Comparison of ENCODE assay signal across 19 cellular contexts in genomic region chr5:136522217-136522956, GRCh38.
A peak's percentile ranks its signal among the peaks of the same experiment; 100 is the strongest.
DNase-seq lines count a peak whose midpoint lies in the region; ATAC-seq and TF ChIP-seq lines count a peak whose summit lies in the region.
"Had no signal": no experiment of that assay in that cellular context is flagged by ENCODE, and none has a peak within 500 bp of the region (broad histone marks: within the 10 kb centered on the region; RNA-seq: fewer than 3 reads in every experiment).

No MANE protein-coding gene starts in this region.

- H3K36me3 Mint-ChIP-seq in neural progenitor cell, result no peaks in the 10 kb centered on the region
- H3K36me3 Mint-ChIP-seq: CD4-positive, CD25-positive, alpha-beta regulatory T cell had no signal

- TF ChIP-seq CTCF in WERI-Rb-1 (IDR thresholded peaks at IDR 0.05; ENCODE audit: low read depth, low read length), result no peak
- TF ChIP-seq CTCF in fibroblast of the aortic adventitia (IDR thresholded peaks at IDR 0.05; ENCODE audit: insufficient read depth, low read length), result no peak
- TF ChIP-seq CTCF in neural progenitor cell (IDR thresholded peaks at IDR 0.05), result no peak

- H3K4me2 ChIP-seq in neural progenitor cell, result no peak overlapping the region

- no peak overlapping the region for H3K4me3 ChIP-seq in WERI-Rb-1 (ENCODE audit: low read depth, low read length)
- H3K4me3 ChIP-seq in fibroblast of the aortic adventitia (ENCODE audit: low read depth, low read length), result no peak overlapping the region
- no peak overlapping the region for H3K4me3 ChIP-seq in neural progenitor cell
- H3K4me3 ChIP-seq: GM12878, GM23248, HAP-1 had no signal

- intact Hi-C loops in left ventricle myocardium superior (cut with micrococcal nuclease) (no loop called here), cardiac septum (cut with DNase I) (no loop called here)

- no peaks in the 10 kb centered on the region for H3F3A ChIP-seq in neural progenitor cell (ENCODE audit: low read depth)

- no peak overlapping the region for H3K9ac ChIP-seq in neural progenitor cell
- H3K9ac ChIP-seq: GM23248 had no signal

- ATAC-seq in left ventricle myocardium superior (peak; percentile 44), GM19397 (IDR thresholded peaks at IDR 0.05; ENCODE audit: unreplicated experiment) (no peak), HG02884 (IDR thresholded peaks at IDR 0.05; ENCODE audit: unreplicated experiment) (no peak)
- ATAC-seq: GM12878 had no signal

- H2AFZ ChIP-seq in neural progenitor cell (replicated peaks), result no peak overlapping the region
- H2AFZ ChIP-seq: GM23248 had no signal

- H3K9me3 Mint-ChIP-seq in neural progenitor cell, result no peaks in the 10 kb centered on the region

- no peaks in the 10 kb centered on the region for H3K36me3 ChIP-seq in WERI-Rb-1
- H3K36me3 ChIP-seq in neural progenitor cell, result no peaks in the 10 kb centered on the region
- H3K36me3 ChIP-seq: HAP-1 had no signal

- H3K27me3 Mint-ChIP-seq in neural progenitor cell (ENCODE audit: insufficient read depth, low read depth), result no peaks in the 10 kb centered on the region

- no peaks in the 10 kb centered on the region for H4K20me1 ChIP-seq in neural progenitor cell (ENCODE audit: low read depth)

- no peaks in the 10 kb centered on the region for H3K27me3 ChIP-seq in WERI-Rb-1 (ENCODE audit: insufficient read depth, low read depth, severe bottlenecking)
- no peaks in the 10 kb centered on the region for H3K27me3 ChIP-seq in neural progenitor cell

- no peak overlapping the region for H3K4me3 Mint-ChIP-seq in neural progenitor cell
- H3K4me3 Mint-ChIP-seq: CD4-positive, CD25-positive, alpha-beta regulatory T cell had no signal

- DNase-seq in left ventricle myocardium superior, result no peak
- no peak for DNase-seq in cardiac septum (ENCODE audit: low spot score)
- DNase-seq in WERI-Rb-1, result peak; percentile 35
- DNase-seq in fibroblast of the aortic adventitia (ENCODE audit: low read depth), result peak; percentile 5
- no peak for DNase-seq in neural progenitor cell (ENCODE audit: low spot score)
- DNase-seq: CD4-positive, CD25-positive, alpha-beta regulatory T cell; COR-L47; DMS79; GM23248; NCI-H1092; NCI-H1436; NCI-H187 treated with DMSO at 0.1 percent for 48 hours; NCI-H2107; NCI-H774; OCI-M1 had no signal

- no peak overlapping the region for H3K27ac Mint-ChIP-seq in neural progenitor cell
- H3K27ac Mint-ChIP-seq: CD4-positive, CD25-positive, alpha-beta regulatory T cell had no signal

- no peaks in the 10 kb centered on the region for H3K9me3 ChIP-seq in WERI-Rb-1 (ENCODE audit: severe bottlenecking)
- no peaks in the 10 kb centered on the region for H3K9me3 ChIP-seq in neural progenitor cell (ENCODE audit: low read depth)
- H3K9me3 ChIP-seq: HAP-1 had no signal

- H3K4me1 ChIP-seq in neural progenitor cell, result peaks cover 15% of the 10 kb centered on the region
- H3K4me1 ChIP-seq: HAP-1 had no signal

- H3K79me2 ChIP-seq in neural progenitor cell (ENCODE audit: low read depth), result no peaks in the 10 kb centered on the region

- H3K4me1 Mint-ChIP-seq in neural progenitor cell, result peaks cover 17% of the 10 kb centered on the region
- H3K4me1 Mint-ChIP-seq: CD4-positive, CD25-positive, alpha-beta regulatory T cell had no signal

- H3K27ac ChIP-seq in WERI-Rb-1 (no peak overlapping the region), neural progenitor cell (no peak overlapping the region)
- H3K27ac ChIP-seq: GM23248 had no signal

Comparison
In these comparisons a context has a peak if more than half of its experiments do, and no peak if none do; other contexts are left out.
1. DNase-seq: peak in WERI-Rb-1 (single experiment) and fibroblast of the aortic adventitia (single experiment); none in left ventricle myocardium superior (single experiment), cardiac septum (single experiment) and neural progenitor cell (single experiment).